Comparison of ENCODE assay signal across 2 cellular contexts in genomic region chr11:21707116-21707769, GRCh38.
TF ChIP-seq lines count a peak whose summit lies in the region.

No MANE protein-coding gene starts in this region.

TF ChIP-seq in liver, 16 proteins besides CTCF, POLR2A, EP300 and RAD21 (continued from another document):
- no peak for TF ChIP-seq GABPA (IDR thresholded peaks at IDR 0.05 in 1 of 2, conservative IDR thresholded peaks at IDR 0.05 in 1 of 2)
- no peak for TF ChIP-seq SP1 (IDR thresholded peaks at IDR 0.05)
- TF ChIP-seq FOXA2 (IDR thresholded peaks at IDR 0.05): no peak
- no peak for TF ChIP-seq EGR1 (IDR thresholded peaks at IDR 0.05; ENCODE audit: low read depth in 2 of 2)
- no peak for TF ChIP-seq NR2F2 (IDR thresholded peaks at IDR 0.05)
- no peak for TF ChIP-seq MAX (IDR thresholded peaks at IDR 0.05)
- no peak for TF ChIP-seq REST (IDR thresholded peaks at IDR 0.05)
- no peak for TF ChIP-seq HNF4G (IDR thresholded peaks at IDR 0.05)
- no peak for TF ChIP-seq FOXA1 (IDR thresholded peaks at IDR 0.05)
- TF ChIP-seq JUND (IDR thresholded peaks at IDR 0.05): peak in 1 of 2 donors; percentile 27
- TF ChIP-seq ATF3 (IDR thresholded peaks at IDR 0.05): no peak
- TF ChIP-seq HNF4A (conservative IDR thresholded peaks at IDR 0.05): peak; percentile 42 to 71

TF ChIP-seq in HepG2, 621 proteins besides CTCF, POLR2A, EP300 and RAD21 (continued from another document):
- TF ChIP-seq HMGXB4 (CRISPR knock-in tag; IDR thresholded peaks at IDR 0.05; ENCODE audit: borderline replicate concordance in 1 of 2, low read depth in 1 of 2): no peak
- no peak for TF ChIP-seq HNRNPH1 (optimal IDR thresholded peaks at IDR 0.05; ENCODE audit: low read depth, low read length)
